9 cellular contexts compared by ENCODE assay signal in genomic region chr17:78865682-78866390, GRCh38. TPM values are rescaled to one million over a fixed set of nuclear protein-coding genes. Genes with fewer than 3 reads are reported as not detected.
DNase-seq lines count a peak whose midpoint lies in the region; ATAC-seq, FAIRE-seq and TF ChIP-seq lines count a peak whose summit lies in the region.
"Had no signal": no experiment of that assay in that cellular context is flagged by ENCODE, and none has a peak within 500 bp of the region (broad histone marks: within the 10 kb centered on the region; RNA-seq: fewer than 3 reads in every experiment).

No MANE protein-coding gene starts in this region.

- H3K9me3 ChIP-seq in gastroesophageal sphincter (no peaks in the 10 kb centered on the region), pancreas (no peaks in the 10 kb centered on the region), thyroid gland (no peaks in the 10 kb centered on the region)

- no peak for TF ChIP-seq EP300 in gastroesophageal sphincter (IDR thresholded peaks at IDR 0.05)

- POLR2A ChIA-PET in RWPE1 (lab: Yijun Ruan, JAX; ENCODE audit: low non-redundant PET) = interaction anchor here (0.7 kb wide), 1 partner anchor 61 kb away, joined by 4 read pairs; no protein-coding TSS in a partner anchor

- H3K4me1 ChIP-seq in gastroesophageal sphincter (peaks cover 0 to 70% (median 16%) of the 10 kb centered on the region in 3 donors), pancreas (peaks cover 4 to 24% (median 8%) of the 10 kb centered on the region in 3 donors), thyroid gland (no peaks in the 10 kb centered on the region)

- no peak overlapping the region for H3K4me3 ChIP-seq in gastroesophageal sphincter
- H3K4me3 ChIP-seq in pancreas = no peak overlapping the region
- no peak overlapping the region for H3K4me3 ChIP-seq in thyroid gland (replicated peaks in 1 of 3)

- peaks cover 0 to 51% of the 10 kb centered on the region in 2 donors for H3K36me3 ChIP-seq in gastroesophageal sphincter
- H3K36me3 ChIP-seq in pancreas = peaks cover 0 to 18% (median 5%) of the 10 kb centered on the region in 3 donors
- no peaks in the 10 kb centered on the region for H3K36me3 ChIP-seq in thyroid gland

- CTCF ChIA-PET in RWPE1 (lab: Yijun Ruan, JAX) = interaction anchor here (0.5 to 2.4 kb wide), 18 partner anchors 9 to 1490 kb away, joined by 3 to 44 read pairs (median 4); partner anchors contain the start of gene CEP295NL

- peak; percentile 64 for DNase-seq in COR-L47 (lab: John Stamatoyannopoulos, UW)
- DNase-seq in KG1 (lab: John Stamatoyannopoulos, UW) = peak; percentile 31
- peak; percentile 64 for DNase-seq in RWPE1 (ENCODE audit: low spot score)
- DNase-seq in activated gamma-delta T cell treated with anti-CD3 and anti-CD28 coated beads, Interleukin-2, amount 50 U/mL, for 16 hours (ENCODE audit: low read depth) = peak; percentile 44
- peak; percentile 80 to 94 (median 92) for DNase-seq in pancreas
- peak; percentile 72 to 85 for DNase-seq in thyroid gland

- H3K27ac ChIP-seq in RWPE1 = peak overlapping the region; percentile 64
- H3K27ac ChIP-seq in gastroesophageal sphincter = peak overlapping the region in 3 of 4 donors; percentile 60 to 69 (median 60)
- peak overlapping the region in 3 of 4 donors; percentile 6 to 41 (median 37) for H3K27ac ChIP-seq in pancreas
- H3K27ac ChIP-seq in thyroid gland = no peak overlapping the region

- peak; percentile 28 for ATAC-seq in gastroesophageal sphincter
- ATAC-seq in pancreas = peak; percentile 51 to 86 (median 82)
- no peak for ATAC-seq in HG02840 (IDR thresholded peaks at IDR 0.05; ENCODE audit: low FRiP score, unreplicated experiment)

- intact Hi-C loops in pancreas (cut with DNase I) (loop anchor here in 2 of 3 donors (5.0 kb wide), 2 partner anchors 101 to 106 kb away; no protein-coding TSS in a partner anchor), thyroid gland (cut with DNase I) (loop anchor here (2.0 kb wide), 1 partner anchor 105 kb away; no protein-coding TSS in a partner anchor)

- FAIRE-seq in pancreas (lab: Jason Lieb, UNC) = no peak
- FAIRE-seq: TTC549 had no signal

- TF ChIP-seq CTCF in RWPE1 (conservative IDR thresholded peaks at IDR 0.05; ENCODE audit: low read depth) (peak; percentile 98), gastroesophageal sphincter (IDR thresholded peaks at IDR 0.05) (peak in 3 of 4 experiments; percentile 91 to 94 (median 92)), pancreas (IDR thresholded peaks at IDR 0.05) (peak; percentile 92 to 98 (median 93)), thyroid gland (IDR thresholded peaks at IDR 0.05) (peak; percentile 81 to 91 (median 88))

- H3K27me3 ChIP-seq in gastroesophageal sphincter (no peaks in the 10 kb centered on the region), pancreas (no peaks in the 10 kb centered on the region), thyroid gland (no peaks in the 10 kb centered on the region)

- 9 to 10% methylated on average over 11 to 19 of the region's 19 CpGs for WGBS in gastroesophageal sphincter (ENCODE audit: low coverage in 1 of 2), 2 donors
- WGBS in pancreas, 2 donors = 12 to 14% methylated on average over 19 of the region's 19 CpGs
- 28 to 31% methylated on average over 19 of the region's 19 CpGs for WGBS in thyroid gland, 2 donors

- TF ChIP-seq POLR2A in gastroesophageal sphincter (IDR thresholded peaks at IDR 0.05) = no peak
- no peak for TF ChIP-seq POLR2A in thyroid gland (IDR thresholded peaks at IDR 0.05)

RNA-seq across cellular contexts. Expression of gene USP36, which starts 25.2 kb away (rescaled TPM):
- 10 to 100 TPM; 26.6 to 44.0 (median 34.6) TPM for total RNA-seq in gastroesophageal sphincter
- 10 to 100 TPM; 31.2 to 58.3 (median 35.8) TPM for total RNA-seq in pancreas
- polyA plus RNA-seq in pancreas = 10 to 100 TPM; 33.1 to 41.8 TPM
- total RNA-seq in thyroid gland = 10 to 100 TPM; 33.9 to 61.5 (median 46.6) TPM

RNA-seq across cellular contexts. Expression of gene CEP295NL, which starts 37.2 kb away (rescaled TPM):
- total RNA-seq in gastroesophageal sphincter (1 to 10 TPM; 1.6 to 9.0 (median 3.8) TPM), pancreas (1 to 10 TPM in 5 of 6 donors, under 1 TPM in 1; 0.87 to 5.1 (median 2.7) TPM), thyroid gland (1 to 10 TPM in 3 of 4 donors, under 1 TPM in 1; 0.67 to 1.6 (median 1.4) TPM)
- polyA plus RNA-seq in pancreas = 1 to 10 TPM in 1 of 2 donors, under 1 TPM in 1; 0.21 to 4.1 TPM

RNA-seq across cellular contexts. Expression of gene TIMP2, which starts 59.4 kb away (rescaled TPM):
- total RNA-seq in gastroesophageal sphincter = 100 to 1,000 TPM; 172 to 315 (median 211) TPM
- total RNA-seq in pancreas = 100 to 1,000 TPM in 1 of 6 donors, 10 to 100 TPM in 5; 39.9 to 128 (median 57.6) TPM
- polyA plus RNA-seq in pancreas = 10 to 100 TPM; 22.2 to 42.7 TPM
- total RNA-seq in thyroid gland = 100 to 1,000 TPM in 1 of 4 donors, 10 to 100 TPM in 3; 52.9 to 133 (median 82.2) TPM

Comparison
In these comparisons a context has a peak if more than half of its experiments do, and no peak if none do; other contexts are left out.
1. DNase-seq: peak in every context shown above with its lines; median percentile 92 in pancreas; 78 in thyroid gland; 64 in COR-L47; 64 in RWPE1; 44 in activated gamma-delta T cell treated with anti-CD3 and anti-CD28 coated beads, Interleukin-2, amount 50 U/mL, for 16 hours; 31 in KG1.
2. H3K27ac ChIP-seq: peak in RWPE1 (single experiment), gastroesophageal sphincter (3 of 4) and pancreas (3 of 4); none in thyroid gland (0 of 3).
3. Peak in every context shown above with its lines, with median percentiles within 50 percentile points of each other: CTCF ChIP-seq.